1 cellular context compared by ENCODE assay signal in genomic region chr9:35489313-35490154, GRCh38.
TF ChIP-seq lines count a peak whose summit lies in the region.

RUSC2 (plus strand) TSS chr9:35490111; CDS start chr9:35546522, 56,411 bp downstream.

TF ChIP-seq in K562, 482 proteins besides CTCF, POLR2A, EP300 and RAD21 (continued from another document and continues in another):
- TF ChIP-seq THRA (IDR thresholded peaks at IDR 0.05) (no peak), NRF1 (conservative IDR thresholded peaks at IDR 0.05 in 1 of 2, IDR thresholded peaks at IDR 0.05 in 1 of 2) (peak; percentile 82 to 85), ELK3 (CRISPR knock-in tag; IDR thresholded peaks at IDR 0.05) (no peak), ZNF609 (CRISPR knock-in tag; IDR thresholded peaks at IDR 0.05; ENCODE audit: borderline replicate concordance) (0 out of 2 replicates have a peak, but pooled peaks have one; percentile 38), PHF8 (IDR thresholded peaks at IDR 0.05; ENCODE audit: borderline replicate concordance, low read length) (peak; percentile 59; the same call in 1 of the 2 replicates), ETV6 (IDR thresholded peaks at IDR 0.05; ENCODE audit: borderline replicate concordance in 1 of 2, low read depth in 2 of 2, low read length in 1 of 2) (no peak), ETV6 (CRISPR knock-in tag; IDR thresholded peaks at IDR 0.05; ENCODE audit: borderline replicate concordance) (peak; percentile 38; the same call in 1 of the 2 replicates), CEBPG (CRISPR knock-in tag; IDR thresholded peaks at IDR 0.05) (no peak), CEBPG (tag; conservative IDR thresholded peaks at IDR 0.05 in 1 of 2, IDR thresholded peaks at IDR 0.05 in 1 of 2) (no peak), SMC3 (conservative IDR thresholded peaks at IDR 0.05; ENCODE audit: insufficient read depth, low read depth, low read length) (0 out of 2 replicates have a peak, but pooled peaks have one; percentile 18), ZNF583 (CRISPR knock-in tag; IDR thresholded peaks at IDR 0.05) (no peak), MBD2 (IDR thresholded peaks at IDR 0.05; ENCODE audit: borderline replicate concordance, low read depth) (peak; percentile 64), U2AF1 (optimal IDR thresholded peaks at IDR 0.05; ENCODE audit: low read depth, low read length) (peak; percentile 71), HBP1 (CRISPR knock-in tag; IDR thresholded peaks at IDR 0.05) (no peak), YY1 (IDR thresholded peaks at IDR 0.05; ENCODE audit: borderline replicate concordance in 1 of 3, control insufficient read depth in 1 of 3, extremely low read depth in 1 of 3, insufficient read depth in 3 of 3, insufficient read length in 1 of 3, insufficient replicate concordance in 2 of 3, low read depth in 1 of 3, low read length in 2 of 3) (peak in 2 of 3 experiments; percentile 12 to 48), ZBTB5 (IDR thresholded peaks at IDR 0.05) (no peak), NCOA1 (IDR thresholded peaks at IDR 0.05; ENCODE audit: low read depth) (no peak), SMARCB1 (IDR thresholded peaks at IDR 0.05; ENCODE audit: insufficient read length, low read depth) (no peak), POLR2H (tag; IDR thresholded peaks at IDR 0.05; ENCODE audit: low read depth) (peak; percentile 21; the same call in 1 of the 2 replicates), ZNF785 (CRISPR knock-in tag; IDR thresholded peaks at IDR 0.05) (no peak), ZNF740 (CRISPR knock-in tag; IDR thresholded peaks at IDR 0.05) (no peak), ZNF740 (tag; IDR thresholded peaks at IDR 0.05) (no peak), ZBTB11 (CRISPR knock-in tag; IDR thresholded peaks at IDR 0.05) (peak in 1 of 3 experiments; percentile 65; a peak in 2 of 6 replicates), TGIF2 (CRISPR knock-in tag; IDR thresholded peaks at IDR 0.05) (no peak), ZKSCAN1 (IDR thresholded peaks at IDR 0.05; ENCODE audit: low read depth, low read length) (peak; percentile 35; the same call in 1 of the 2 replicates), ZNF398 (CRISPR knock-in tag; IDR thresholded peaks at IDR 0.05) (no peak), TOE1 (IDR thresholded peaks at IDR 0.05; ENCODE audit: borderline replicate concordance) (peak; percentile 79), TOE1 (CRISPR knock-in tag; IDR thresholded peaks at IDR 0.05; ENCODE audit: borderline replicate concordance, low read depth) (no peak), DNMT1 (IDR thresholded peaks at IDR 0.05) (no peak), PRPF4 (IDR thresholded peaks at IDR 0.05; ENCODE audit: insufficient read depth, low read depth, low read length, poor library complexity, severe bottlenecking) (no peak), RBFOX2 (IDR thresholded peaks at IDR 0.05; ENCODE audit: low read depth, low read length) (peak; percentile 86; the same call in 1 of the 2 replicates)
